1 cellular context compared by ENCODE assay signal in genomic region chr15:100635406-100636071, GRCh38.
TF ChIP-seq lines count a peak whose summit lies in the region.

No MANE protein-coding gene starts in this region.

TF ChIP-seq in H1, 55 proteins besides CTCF, POLR2A, EP300 and RAD21:
- no peak for TF ChIP-seq CBX5 (IDR thresholded peaks at IDR 0.05; ENCODE audit: low read depth, low read length)
- TF ChIP-seq POU5F1 (IDR thresholded peaks at IDR 0.05; ENCODE audit: low read depth, low read length) = peak; percentile 51; the same call in 1 of the 2 replicates
- TF ChIP-seq BACH1 (IDR thresholded peaks at IDR 0.05; ENCODE audit: low read length) = no peak
- TF ChIP-seq SP1 (IDR thresholded peaks at IDR 0.05; ENCODE audit: low read depth, low read length) = no peak
- TF ChIP-seq CTBP2 (IDR thresholded peaks at IDR 0.05; ENCODE audit: borderline replicate concordance, insufficient read depth, insufficient read length, low read length) = no peak
- no peak for TF ChIP-seq TBP (IDR thresholded peaks at IDR 0.05; ENCODE audit: low read depth, low read length)
- TF ChIP-seq CEBPB (IDR thresholded peaks at IDR 0.05; ENCODE audit: low read depth, low read length) = no peak
- TF ChIP-seq E2F6 (IDR thresholded peaks at IDR 0.05) = peak; percentile 81; the same call in 1 of the 2 replicates
- no peak for TF ChIP-seq RNF2 (IDR thresholded peaks at IDR 0.05; ENCODE audit: borderline replicate concordance, low read depth, low read length, missing control alignments, poor library complexity, severe bottlenecking)
- no peak for TF ChIP-seq TEAD4 (IDR thresholded peaks at IDR 0.05; ENCODE audit: low read depth, low read length)
- peak; percentile 25 for TF ChIP-seq ASH2L (IDR thresholded peaks at IDR 0.05; ENCODE audit: low read length)
- TF ChIP-seq, protein P1, sequence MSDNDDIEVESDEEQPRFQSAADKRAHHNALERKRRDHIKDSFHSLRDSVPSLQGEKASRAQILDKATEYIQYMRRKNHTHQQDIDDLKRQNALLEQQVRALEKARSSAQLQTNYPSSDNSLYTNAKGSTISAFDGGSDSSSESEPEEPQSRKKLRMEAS (IDR thresholded peaks at IDR 0.05) = peak; percentile 73; the same call in 1 of the 2 replicates
- TF ChIP-seq CHD2 (IDR thresholded peaks at IDR 0.05; ENCODE audit: low read length) = no peak
- TF ChIP-seq SIRT6 (IDR thresholded peaks at IDR 0.05; ENCODE audit: low read length) = no peak
- TF ChIP-seq YY1 (IDR thresholded peaks at IDR 0.05; ENCODE audit: low read depth, low read length) = no peak
- TF ChIP-seq SAP30 (IDR thresholded peaks at IDR 0.05; ENCODE audit: insufficient read depth, insufficient replicate concordance, low read length) = no peak
